In the genomic region with DNA sequence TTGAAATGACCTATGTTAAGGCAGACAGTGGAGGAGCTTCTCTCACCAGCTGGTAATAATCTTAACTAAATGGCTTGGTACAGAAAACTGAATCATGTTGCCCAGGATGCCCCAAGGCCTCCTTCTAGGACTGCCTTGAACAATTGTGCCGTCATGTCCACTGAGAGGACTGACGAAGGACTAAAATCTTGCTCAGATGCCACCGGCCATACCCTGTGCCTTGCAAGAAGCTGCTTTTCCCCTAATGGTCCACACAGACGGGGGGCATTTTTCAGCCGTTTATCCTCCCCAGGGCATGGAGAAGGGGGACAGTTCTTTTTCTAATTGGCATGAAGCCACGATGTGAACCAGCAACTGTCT, we compare ENCODE assay signal across 15 cellular contexts. TPM values are rescaled to one million over a fixed set of nuclear protein-coding genes. Genes with fewer than 3 reads are reported as not detected.
"Had no signal": no experiment of that assay in that cellular context is flagged by ENCODE, and none has a peak within 500 bp of the region (broad histone marks: within the 10 kb centered on the region; RNA-seq: fewer than 3 reads in every experiment).

No MANE protein-coding gene starts in this region.

- H3K36me3 ChIP-seq: breast epithelium, sigmoid colon, suprapubic skin, upper lobe of left lung had no signal

- H3K4me3 Mint-ChIP-seq: activated CD8-positive, alpha-beta T cell treated with anti-CD3 and anti-CD28 coated beads for 36 hours; nephron progenitor cell had no signal

- H3K27ac ChIP-seq: breast epithelium, sigmoid colon, suprapubic skin, upper lobe of left lung had no signal

- DNase-seq: activated CD4-positive, alpha-beta T cell treated with anti-CD3 and anti-CD28 coated beads for 4 hours; activated CD8-positive, alpha-beta memory T cell treated with anti-CD3 and anti-CD28 coated beads, Interleukin-2, amount 50 U/mL, for 4 hours; activated CD8-positive, alpha-beta T cell treated with anti-CD3 and anti-CD28 coated beads for 36 hours; activated naive CD4-positive, alpha-beta T cell treated with anti-CD3 and anti-CD28 coated beads, Interleukin-2, amount 50 U/mL, for 16 hours; mammary epithelial cell; nephron progenitor cell; sigmoid colon; stimulated activated CD4-positive, alpha-beta T cell treated with anti-CD3 and anti-CD28 coated beads, Interleukin-12 subunit alpha, Interleukin-12 subunit beta, amount 100 ng/mL, for 4 hours; stimulated activated naive CD4-positive, alpha-beta T cell treated with Interleukin-2 at 50 U/mL for 16 hours; T-helper 1 cell; upper lobe of left lung had no signal

- H3K27ac Mint-ChIP-seq: nephron progenitor cell had no signal

- H3K27me3 ChIP-seq: breast epithelium, sigmoid colon, suprapubic skin, upper lobe of left lung had no signal

- H3K9me3 ChIP-seq: breast epithelium, sigmoid colon, suprapubic skin, upper lobe of left lung had no signal

- H3K4me3 ChIP-seq: breast epithelium, sigmoid colon, suprapubic skin, upper lobe of left lung had no signal

- H3K4me1 ChIP-seq: breast epithelium had no signal

RNA-seq across cellular contexts. Expression of a gene that starts 1.8 kb away (rescaled TPM):
- total RNA-seq: activated CD8-positive, alpha-beta T cell treated with anti-CD3 and anti-CD28 coated beads for 36 hours; chondrocyte; dermis microvascular lymphatic vessel endothelial cell; mammary epithelial cell had no signal
